Comparison of ENCODE assay signal across 9 cellular contexts in genomic region chr22:26461188-26461810, GRCh38. TPM values are rescaled to one million over a fixed set of nuclear protein-coding genes. Genes with fewer than 3 reads are reported as not detected.
DNase-seq lines count a peak whose midpoint lies in the region; ATAC-seq and TF ChIP-seq lines count a peak whose summit lies in the region.
"Had no signal": no experiment of that assay in that cellular context is flagged by ENCODE, and none has a peak within 500 bp of the region (broad histone marks: within the 10 kb centered on the region; RNA-seq: fewer than 3 reads in every experiment).

No MANE protein-coding gene starts in this region.

- peak; percentile 38 for DNase-seq in COR-L47 (lab: John Stamatoyannopoulos, UW)
- DNase-seq in HL-60 (ENCODE audit: low read depth in 1 of 2, low spot score in 1 of 2) = peak in 1 of 2 experiments; percentile 25
- peak; percentile 84 for DNase-seq in SK-N-SH
- no peak for DNase-seq in breast epithelium (ENCODE audit: low spot score in 2 of 2)
- DNase-seq in left kidney (ENCODE audit: low read depth, low spot score) = peak; percentile 78
- peak; percentile 23 for DNase-seq in stimulated activated CD8-positive, alpha-beta memory T cell treated with anti-CD3 and anti-CD28 coated beads, Interleukin-7, amount 100 ng/mL, for 24 hours (ENCODE audit: low read depth)
- DNase-seq in ureter (ENCODE audit: low spot score) = no peak

- POLR2A ChIA-PET in SK-N-SH (lab: Yijun Ruan, JAX) = no interaction called here

- TF ChIP-seq EP300 in SK-N-SH (IDR thresholded peaks at IDR 0.05; ENCODE audit: borderline replicate concordance in 1 of 2, low read depth in 1 of 2, low read length in 1 of 2) = no peak

- H3K36me3 ChIP-seq in SK-N-SH (replicated peaks in 1 of 2; ENCODE audit: control insufficient read depth in 1 of 2, insufficient read depth in 2 of 2, low read length in 1 of 2) = peaks cover 14 to 74% of the 10 kb centered on the region in 2 experiments
- no peaks in the 10 kb centered on the region for H3K36me3 ChIP-seq in breast epithelium

- H3K4me3 ChIP-seq in HL-60 (replicated peaks; ENCODE audit: insufficient read depth, low read length) = no peak overlapping the region
- no peak overlapping the region; a peak in 1 of 4 replicates for H3K4me3 ChIP-seq in SK-N-SH (ENCODE audit: low read depth in 2 of 2, low read length in 1 of 2)
- no peak overlapping the region for H3K4me3 ChIP-seq in breast epithelium

- 33% methylated on average over 3 of the region's 3 CpGs for WGBS in SK-N-SH (ENCODE audit: low lambda C conversion rate)

- no peak for ATAC-seq in GM21360 (IDR thresholded peaks at IDR 0.05; ENCODE audit: unreplicated experiment)
- ATAC-seq: T-cell had no signal

- H2AFZ ChIP-seq in SK-N-SH (ENCODE audit: low read depth) = no peak overlapping the region

- H3K27ac ChIP-seq in HL-60 (replicated peaks) = no peak overlapping the region
- H3K27ac ChIP-seq in SK-N-SH (ENCODE audit: low read depth in 2 of 2, low read length in 1 of 2) = no peak overlapping the region
- H3K27ac ChIP-seq in breast epithelium = no peak overlapping the region

- H3F3A ChIP-seq in SK-N-SH (replicated peaks; ENCODE audit: insufficient read depth) = peaks cover 3% of the 10 kb centered on the region

- intact Hi-C loops in breast epithelium (cut with DNase I; ENCODE audit: low total_unique reads) = loop anchor here (5.0 kb wide), 1 partner anchor 86 kb away; no protein-coding TSS in a partner anchor

- H3K4me2 ChIP-seq in SK-N-SH = no peak overlapping the region

- CTCF ChIA-PET in SK-N-SH (lab: Yijun Ruan, JAX) = interaction anchor here (0.6 to 6.2 kb wide), 49 partner anchors 8 to 687 kb away, joined by 3 to 99 read pairs (median 7); partner anchors contain the start of genes HPS4 and SRRD

- no peaks in the 10 kb centered on the region for H3K9me2 ChIP-seq in SK-N-SH

- peak; percentile 80 for TF ChIP-seq RAD21 in SK-N-SH (IDR thresholded peaks at IDR 0.05; ENCODE audit: low read length)

- H3K9me3 ChIP-seq in SK-N-SH (no peaks in the 10 kb centered on the region), breast epithelium (no peaks in the 10 kb centered on the region)

- no peak for TF ChIP-seq POLR2A in breast epithelium (IDR thresholded peaks at IDR 0.05)

- TF ChIP-seq CTCF in HL-60 (IDR thresholded peaks at IDR 0.05; ENCODE audit: insufficient read depth, low read length) (peak; percentile 57), SK-N-SH (IDR thresholded peaks at IDR 0.05) (peak; percentile 93), breast epithelium (IDR thresholded peaks at IDR 0.05) (peak in 2 of 3 donors; percentile 54 to 58)

- H3K4me1 ChIP-seq in SK-N-SH (ENCODE audit: control insufficient read depth in 1 of 2, insufficient read depth in 2 of 2, low read depth in 1 of 2, low read length in 1 of 2) = peaks cover 0 to 2% of the 10 kb centered on the region in 2 experiments; a peak in 2 of 4 replicates
- no peaks in the 10 kb centered on the region for H3K4me1 ChIP-seq in breast epithelium

- H3K9ac ChIP-seq in SK-N-SH = no peak overlapping the region

- peaks cover 8% of the 10 kb centered on the region for H3K79me2 ChIP-seq in SK-N-SH (ENCODE audit: insufficient read depth)

- no peaks in the 10 kb centered on the region for H3K27me3 ChIP-seq in HL-60 (ENCODE audit: insufficient read depth, poor library complexity, severe bottlenecking)
- H3K27me3 ChIP-seq in SK-N-SH (ENCODE audit: insufficient read depth) = no peaks in the 10 kb centered on the region
- no peaks in the 10 kb centered on the region for H3K27me3 ChIP-seq in breast epithelium

- H4K20me1 ChIP-seq in SK-N-SH (ENCODE audit: insufficient read depth) = peaks cover 5% of the 10 kb centered on the region

TF ChIP-seq in SK-N-SH, 30 proteins besides CTCF, POLR2A, EP300 and RAD21:
- TF ChIP-seq SMC3 (IDR thresholded peaks at IDR 0.05; ENCODE audit: low read depth, low read length) (peak; percentile 90), RXRA (IDR thresholded peaks at IDR 0.05; ENCODE audit: borderline replicate concordance, low read depth) (no peak)
TF ChIP-seq in SK-N-SH: peak in this region for 1.

RNA-seq across cellular contexts. Expression of gene HPS4, which starts 22.3 kb away (rescaled TPM):
- polyA plus RNA-seq in SK-N-SH (2012; rRNA removed) = 22.5 and 28.3 TPM in 2 replicates
- polyA plus RNA-seq in SK-N-SH (2012; cell fraction: cytosol; rRNA removed) = 17.2 and 18.4 TPM in 2 replicates
- polyA plus RNA-seq in SK-N-SH (2012; cell fraction: nucleus; rRNA removed) = 76.6 and 90.5 TPM in 2 replicates
- total RNA-seq in breast epithelium = 10 to 100 TPM; 29.0 to 43.6 (median 35.4) TPM
- total RNA-seq in ureter = 49.8 TPM

RNA-seq across cellular contexts. Expression of gene SRRD, which starts 22.4 kb away (rescaled TPM):
- polyA plus RNA-seq in SK-N-SH (2012; rRNA removed) = 12.9 and 18.0 TPM in 2 replicates
- 20.8 and 25.6 TPM in 2 replicates for polyA plus RNA-seq in SK-N-SH (2012; cell fraction: cytosol; rRNA removed)
- 7.2 and 8.4 TPM in 2 replicates for polyA plus RNA-seq in SK-N-SH (2012; cell fraction: nucleus; rRNA removed)
- total RNA-seq in breast epithelium (10 to 100 TPM in 2 of 3 donors, 1 to 10 TPM in 1; 8.8 to 17.4 (median 15.0) TPM), ureter (24.6 TPM)

RNA-seq across cellular contexts. Expression of gene ASPHD2, which starts 32.2 kb away (rescaled TPM):
- polyA plus RNA-seq in SK-N-SH (2012; rRNA removed) = 2.1 and 2.2 TPM in 2 replicates
- 1.6 and 2.1 TPM in 2 replicates for polyA plus RNA-seq in SK-N-SH (2012; cell fraction: cytosol; rRNA removed)
- polyA plus RNA-seq in SK-N-SH (2012; cell fraction: nucleus; rRNA removed) = 1.1 and 1.3 TPM in 2 replicates
- total RNA-seq in breast epithelium = 1 to 10 TPM in 1 of 3 donors, under 1 TPM in 2; 0.59 to 1.3 (median 0.64) TPM
- 1.4 TPM for total RNA-seq in ureter

RNA-seq across cellular contexts. Expression of gene TFIP11, which starts 51.0 kb away (rescaled TPM):
- 32.8 and 37.5 TPM in 2 replicates for polyA plus RNA-seq in SK-N-SH (2012; rRNA removed)
- polyA plus RNA-seq in SK-N-SH (2012; cell fraction: cytosol; rRNA removed) = 20.4 and 24.9 TPM in 2 replicates
- polyA plus RNA-seq in SK-N-SH (2012; cell fraction: nucleus; rRNA removed) = 64.2 and 79.7 TPM in 2 replicates
- 10 to 100 TPM; 27.5 to 34.5 (median 29.0) TPM for total RNA-seq in breast epithelium
- total RNA-seq in ureter = 33.9 TPM

Comparison
In these comparisons a context has a peak if more than half of its experiments do, and no peak if none do; other contexts are left out.
1. DNase-seq: peak in COR-L47 (single experiment), SK-N-SH (single experiment), left kidney (single experiment) and stimulated activated CD8-positive, alpha-beta memory T cell treated with anti-CD3 and anti-CD28 coated beads, Interleukin-7, amount 100 ng/mL, for 24 hours (single experiment); none in breast epithelium (0 of 2) and ureter (single experiment).
2. Peak in every context shown above with its lines, with median percentiles within 50 percentile points of each other: CTCF ChIP-seq.